Comparison of ENCODE assay signal across 2 cellular contexts in the genomic region with DNA sequence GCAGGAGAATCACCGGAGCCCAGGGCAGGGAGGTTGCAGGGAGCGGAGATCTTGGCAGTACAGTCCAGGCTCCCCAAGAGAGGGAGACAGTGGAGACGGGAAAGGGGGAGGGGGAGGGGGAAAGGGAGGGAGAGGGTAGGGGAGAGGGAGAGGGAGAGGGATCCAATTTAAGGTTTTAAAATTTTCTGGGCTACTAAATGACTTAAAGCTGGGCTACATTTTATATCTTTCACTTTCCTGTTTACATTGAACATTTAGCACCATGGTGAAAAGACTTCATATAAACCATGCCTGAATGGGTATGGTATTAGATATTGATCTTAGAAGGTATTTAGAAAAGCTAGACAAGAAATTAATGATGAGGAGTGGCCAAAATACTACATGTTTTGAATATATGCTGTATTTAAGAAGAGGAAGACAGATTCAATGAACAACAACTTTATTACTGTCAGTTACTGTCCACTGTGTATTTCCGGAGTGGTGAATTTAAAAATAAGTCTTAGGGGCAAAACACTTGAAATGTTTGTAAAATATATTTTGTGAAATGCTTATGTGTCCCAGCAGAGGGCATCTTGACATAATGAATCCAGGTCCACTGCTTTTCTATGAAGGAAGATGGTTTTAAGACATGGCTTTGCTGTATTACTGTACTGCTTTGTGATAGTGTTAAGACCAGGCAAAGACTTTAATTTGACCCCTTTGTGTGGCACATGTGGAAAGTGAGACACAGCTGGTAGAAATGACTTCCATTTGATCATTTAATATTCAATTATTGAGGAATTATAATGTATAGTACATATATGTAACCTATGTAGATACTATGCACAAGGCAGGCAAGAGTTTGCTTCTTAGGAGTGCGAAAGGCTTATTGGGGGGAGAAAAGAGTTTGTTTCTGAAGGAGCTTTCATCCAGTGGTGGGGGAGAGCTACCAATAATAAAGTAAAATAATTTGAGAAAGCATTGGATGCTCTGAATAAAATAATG.
TF ChIP-seq lines count a peak whose summit lies in the region.

No MANE protein-coding gene starts in this region.

TF ChIP-seq in IMR-90, 13 proteins besides CTCF, POLR2A, EP300 and RAD21:
- TF ChIP-seq CHD1 (IDR thresholded peaks at IDR 0.05; ENCODE audit: low read depth, low read length) (no peak), SMC3 (IDR thresholded peaks at IDR 0.05; ENCODE audit: low read depth, low read length) (peak; percentile 84), MXI1 (IDR thresholded peaks at IDR 0.05; ENCODE audit: borderline replicate concordance, low read depth, low read length) (no peak), BHLHE40 (IDR thresholded peaks at IDR 0.05; ENCODE audit: low read depth, low read length) (no peak)
- TF ChIP-seq, protein P1, sequence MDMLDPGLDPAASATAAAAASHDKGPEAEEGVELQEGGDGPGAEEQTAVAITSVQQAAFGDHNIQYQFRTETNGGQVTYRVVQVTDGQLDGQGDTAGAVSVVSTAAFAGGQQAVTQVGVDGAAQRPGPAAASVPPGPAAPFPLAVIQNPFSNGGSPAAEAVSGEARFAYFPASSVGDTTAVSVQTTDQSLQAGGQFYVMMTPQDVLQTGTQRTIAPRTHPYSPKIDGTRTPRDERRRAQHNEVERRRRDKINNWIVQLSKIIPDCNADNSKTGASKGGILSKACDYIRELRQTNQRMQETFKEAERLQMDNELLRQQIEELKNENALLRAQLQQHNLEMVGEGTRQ (IDR thresholded peaks at IDR 0.05; ENCODE audit: low read depth, low read length): no peak
- TF ChIP-seq, protein P2, sequence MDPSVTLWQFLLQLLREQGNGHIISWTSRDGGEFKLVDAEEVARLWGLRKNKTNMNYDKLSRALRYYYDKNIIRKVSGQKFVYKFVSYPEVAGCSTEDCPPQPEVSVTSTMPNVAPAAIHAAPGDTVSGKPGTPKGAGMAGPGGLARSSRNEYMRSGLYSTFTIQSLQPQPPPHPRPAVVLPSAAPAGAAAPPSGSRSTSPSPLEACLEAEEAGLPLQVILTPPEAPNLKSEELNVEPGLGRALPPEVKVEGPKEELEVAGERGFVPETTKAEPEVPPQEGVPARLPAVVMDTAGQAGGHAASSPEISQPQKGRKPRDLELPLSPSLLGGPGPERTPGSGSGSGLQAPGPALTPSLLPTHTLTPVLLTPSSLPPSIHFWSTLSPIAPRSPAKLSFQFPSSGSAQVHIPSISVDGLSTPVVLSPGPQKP (IDR thresholded peaks at IDR 0.05; ENCODE audit: borderline replicate concordance, low read depth, low read length): no peak

TF ChIP-seq in H1, 55 proteins besides CTCF, POLR2A, EP300 and RAD21:
- TF ChIP-seq ZNF274 (IDR thresholded peaks at IDR 0.05; ENCODE audit: borderline replicate concordance, extremely low read depth, low read length) (no peak), SIN3A (conservative IDR thresholded peaks at IDR 0.05 in 1 of 2, IDR thresholded peaks at IDR 0.05 in 1 of 2; ENCODE audit: low read depth in 1 of 2, low read length in 2 of 2) (no peak), JUN (IDR thresholded peaks at IDR 0.05; ENCODE audit: low read depth, low read length) (no peak), PHF8 (conservative IDR thresholded peaks at IDR 0.05; ENCODE audit: low read depth, low read length) (no peak), NANOG (IDR thresholded peaks at IDR 0.05; ENCODE audit: insufficient read depth, low read depth, low read length, poor library complexity, severe bottlenecking) (no peak), EZH2 (IDR thresholded peaks at IDR 0.05; ENCODE audit: low read depth, low read length, severe bottlenecking) (no peak), SP4 (IDR thresholded peaks at IDR 0.05; ENCODE audit: low read length) (no peak), RBBP5 (IDR thresholded peaks at IDR 0.05; ENCODE audit: borderline replicate concordance, low read depth, low read length) (no peak), RNF2 (IDR thresholded peaks at IDR 0.05; ENCODE audit: borderline replicate concordance, low read depth, low read length, missing control alignments, poor library complexity, severe bottlenecking) (no peak), SRF (IDR thresholded peaks at IDR 0.05; ENCODE audit: low read depth, low read length) (no peak), KDM4A (IDR thresholded peaks at IDR 0.05; ENCODE audit: low read depth, low read length, severe bottlenecking) (no peak), GABPA (IDR thresholded peaks at IDR 0.05; ENCODE audit: borderline replicate concordance, insufficient read depth, low read length) (no peak), SIRT6 (IDR thresholded peaks at IDR 0.05; ENCODE audit: low read length) (no peak), TBP (IDR thresholded peaks at IDR 0.05; ENCODE audit: low read depth, low read length) (no peak), CEBPB (IDR thresholded peaks at IDR 0.05; ENCODE audit: low read depth, low read length) (no peak), EGR1 (IDR thresholded peaks at IDR 0.05; ENCODE audit: borderline replicate concordance, low read depth, low read length) (no peak)
- TF ChIP-seq, protein P3, sequence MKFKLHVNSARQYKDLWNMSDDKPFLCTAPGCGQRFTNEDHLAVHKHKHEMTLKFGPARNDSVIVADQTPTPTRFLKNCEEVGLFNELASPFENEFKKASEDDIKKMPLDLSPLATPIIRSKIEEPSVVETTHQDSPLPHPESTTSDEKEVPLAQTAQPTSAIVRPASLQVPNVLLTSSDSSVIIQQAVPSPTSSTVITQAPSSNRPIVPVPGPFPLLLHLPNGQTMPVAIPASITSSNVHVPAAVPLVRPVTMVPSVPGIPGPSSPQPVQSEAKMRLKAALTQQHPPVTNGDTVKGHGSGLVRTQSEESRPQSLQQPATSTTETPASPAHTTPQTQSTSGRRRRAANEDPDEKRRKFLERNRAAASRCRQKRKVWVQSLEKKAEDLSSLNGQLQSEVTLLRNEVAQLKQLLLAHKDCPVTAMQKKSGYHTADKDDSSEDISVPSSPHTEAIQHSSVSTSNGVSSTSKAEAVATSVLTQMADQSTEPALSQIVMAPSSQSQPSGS (IDR thresholded peaks at IDR 0.05; ENCODE audit: low read length): no peak
